Comparison of ENCODE assay signal across 1 cellular context in the genomic region with DNA sequence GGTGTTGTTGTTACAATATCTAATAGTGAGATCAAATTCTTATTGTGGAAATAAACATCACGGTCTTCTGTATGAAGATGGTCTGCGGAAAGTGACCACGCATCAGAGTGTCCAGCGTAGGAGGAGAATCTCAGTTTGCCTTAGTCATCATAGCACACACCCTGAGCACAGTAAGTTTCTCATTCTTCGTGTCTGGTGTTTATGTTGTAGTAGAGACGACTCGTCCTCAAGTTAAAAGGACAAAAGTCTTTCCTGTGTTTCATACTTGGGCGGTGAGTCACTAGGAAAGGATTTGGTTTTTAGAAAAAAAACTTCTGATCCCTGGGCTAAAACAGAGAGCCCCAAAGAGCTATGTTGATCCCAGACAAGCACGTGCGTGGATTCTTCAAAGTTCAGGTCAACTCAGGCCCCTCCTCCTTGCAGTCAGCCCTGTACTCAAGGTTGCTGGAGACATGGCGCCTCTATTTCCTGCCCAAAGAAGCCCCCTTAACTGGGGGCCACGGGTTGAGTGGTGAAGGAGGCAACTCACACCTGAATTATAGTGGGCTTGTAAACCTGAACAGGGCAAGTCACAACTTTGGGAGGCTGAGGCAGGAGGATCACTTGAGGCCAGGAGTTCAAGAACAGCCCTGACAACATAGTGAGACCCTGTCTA.
TF ChIP-seq lines count a peak whose summit lies in the region.

No MANE protein-coding gene starts in this region.

TF ChIP-seq in HepG2, 621 proteins besides CTCF, POLR2A, EP300 and RAD21 (continued from another document):
- TF ChIP-seq, protein P1, sequence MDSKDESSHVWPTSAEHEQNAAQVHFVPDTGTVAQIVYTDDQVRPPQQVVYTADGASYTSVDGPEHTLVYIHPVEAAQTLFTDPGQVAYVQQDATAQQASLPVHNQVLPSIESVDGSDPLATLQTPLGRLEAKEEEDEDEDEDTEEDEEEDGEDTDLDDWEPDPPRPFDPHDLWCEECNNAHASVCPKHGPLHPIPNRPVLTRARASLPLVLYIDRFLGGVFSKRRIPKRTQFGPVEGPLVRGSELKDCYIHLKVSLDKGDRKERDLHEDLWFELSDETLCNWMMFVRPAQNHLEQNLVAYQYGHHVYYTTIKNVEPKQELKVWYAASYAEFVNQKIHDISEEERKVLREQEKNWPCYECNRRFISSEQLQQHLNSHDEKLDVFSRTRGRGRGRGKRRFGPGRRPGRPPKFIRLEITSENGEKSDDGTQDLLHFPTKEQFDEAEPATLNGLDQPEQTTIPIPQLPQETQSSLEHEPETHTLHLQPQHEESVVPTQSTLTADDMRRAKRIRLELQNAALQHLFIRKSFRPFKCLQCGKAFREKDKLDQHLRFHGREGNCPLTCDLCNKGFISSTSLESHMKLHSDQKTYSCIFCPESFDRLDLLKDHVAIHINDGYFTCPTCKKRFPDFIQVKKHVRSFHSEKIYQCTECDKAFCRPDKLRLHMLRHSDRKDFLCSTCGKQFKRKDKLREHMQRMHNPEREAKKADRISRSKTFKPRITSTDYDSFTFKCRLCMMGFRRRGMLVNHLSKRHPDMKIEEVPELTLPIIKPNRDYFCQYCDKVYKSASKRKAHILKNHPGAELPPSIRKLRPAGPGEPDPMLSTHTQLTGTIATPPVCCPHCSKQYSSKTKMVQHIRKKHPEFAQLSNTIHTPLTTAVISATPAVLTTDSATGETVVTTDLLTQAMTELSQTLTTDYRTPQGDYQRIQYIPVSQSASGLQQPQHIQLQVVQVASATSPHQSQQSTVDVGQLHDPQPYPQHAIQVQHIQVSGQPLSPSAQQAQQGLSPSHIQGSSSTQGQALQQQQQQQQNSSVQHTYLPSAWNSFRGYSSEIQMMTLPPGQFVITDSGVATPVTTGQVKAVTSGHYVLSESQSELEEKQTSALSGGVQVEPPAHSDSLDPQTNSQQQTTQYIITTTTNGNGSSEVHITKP (CRISPR knock-in tag; IDR thresholded peaks at IDR 0.05; ENCODE audit: low read depth), result peak; percentile 61; the same call in 1 of the 2 replicates
- TF ChIP-seq ZMYM3 (CRISPR knock-in tag; IDR thresholded peaks at IDR 0.05), result peak; percentile 65; the same call in 1 of the 2 replicates
- TF ChIP-seq SKI (IDR thresholded peaks at IDR 0.05; ENCODE audit: partially characterized antibody), result peak; percentile 88
- TF ChIP-seq SMAD3 (CRISPR knock-in tag; IDR thresholded peaks at IDR 0.05), result peak; percentile 84
- TF ChIP-seq ZFP1 (CRISPR knock-in tag; IDR thresholded peaks at IDR 0.05), result peak; percentile 60; the same call in 1 of the 2 replicates
- TF ChIP-seq KLF9 (CRISPR knock-in tag; IDR thresholded peaks at IDR 0.05; ENCODE audit: low read depth), result peak; percentile 89
- TF ChIP-seq, protein P2, sequence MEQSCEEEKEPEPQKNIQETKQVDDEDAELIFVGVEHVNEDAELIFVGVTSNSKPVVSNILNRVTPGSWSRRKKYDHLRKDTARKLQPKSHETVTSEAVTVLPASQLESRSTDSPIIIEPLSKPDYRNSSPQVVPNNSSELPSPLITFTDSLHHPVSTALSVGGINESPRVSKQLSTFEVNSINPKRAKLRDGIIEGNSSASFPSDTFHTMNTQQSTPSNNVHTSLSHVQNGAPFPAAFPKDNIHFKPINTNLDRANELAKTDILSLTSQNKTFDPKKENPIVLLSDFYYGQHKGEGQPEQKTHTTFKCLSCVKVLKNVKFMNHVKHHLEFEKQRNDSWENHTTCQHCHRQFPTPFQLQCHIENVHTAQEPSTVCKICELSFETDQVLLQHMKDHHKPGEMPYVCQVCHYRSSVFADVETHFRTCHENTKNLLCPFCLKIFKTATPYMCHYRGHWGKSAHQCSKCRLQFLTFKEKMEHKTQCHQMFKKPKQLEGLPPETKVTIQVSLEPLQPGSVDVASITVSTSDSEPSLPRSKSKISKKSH (CRISPR knock-in tag; IDR thresholded peaks at IDR 0.05; ENCODE audit: borderline replicate concordance), result no peak
- TF ChIP-seq ZNF12 (CRISPR knock-in tag; IDR thresholded peaks at IDR 0.05), result peak; percentile 87
- no peak for TF ChIP-seq ZNF703 (CRISPR knock-in tag; IDR thresholded peaks at IDR 0.05; ENCODE audit: borderline replicate concordance)
